ENCODE assay signal across 1 cellular context in the genomic region with DNA sequence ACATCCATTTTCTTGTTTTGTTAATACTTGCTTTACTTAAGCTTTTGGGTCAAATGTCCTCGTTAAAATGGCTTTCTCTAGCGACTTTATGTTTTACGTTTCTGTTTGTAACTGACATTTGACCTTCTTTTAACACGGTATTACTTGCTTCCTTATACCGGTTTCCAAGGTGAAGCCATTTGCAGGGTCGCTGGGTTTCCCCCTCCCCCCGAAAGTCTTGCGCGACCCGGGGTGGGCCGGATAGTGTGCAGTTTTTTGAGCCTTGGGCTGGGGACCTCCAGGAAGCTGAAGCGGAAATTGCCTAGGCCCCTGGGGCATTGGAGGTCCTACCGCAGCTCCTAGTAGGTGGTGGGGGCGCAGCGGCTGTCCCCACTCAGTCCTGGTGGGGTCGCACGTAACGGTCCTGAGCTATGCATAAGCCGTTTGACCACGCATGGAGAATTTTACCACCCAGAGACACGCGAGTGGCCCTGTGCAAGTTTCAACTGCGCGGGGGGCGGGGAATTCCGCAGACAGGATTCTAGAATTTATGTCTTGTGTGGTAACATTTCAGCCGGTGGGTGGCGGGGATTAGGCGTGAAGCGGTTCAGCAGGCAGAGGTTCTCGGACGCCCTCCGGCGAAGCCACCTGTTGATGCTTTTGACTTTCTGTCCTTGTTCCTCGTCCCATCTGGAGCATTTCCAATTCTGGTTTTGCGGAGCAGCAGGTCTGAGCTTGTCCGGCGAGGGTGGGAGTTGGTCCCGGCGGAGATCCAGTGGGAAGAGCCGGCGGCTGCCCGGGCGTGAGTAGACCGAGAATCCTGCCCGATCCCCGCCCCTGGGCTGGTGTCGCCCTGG.
TF ChIP-seq lines count a peak whose summit lies in the region.

No MANE protein-coding gene starts in this region.

TF ChIP-seq in HepG2, 621 proteins besides CTCF, POLR2A, EP300 and RAD21 (continued from another document and continues in another):
- TF ChIP-seq, protein P1, sequence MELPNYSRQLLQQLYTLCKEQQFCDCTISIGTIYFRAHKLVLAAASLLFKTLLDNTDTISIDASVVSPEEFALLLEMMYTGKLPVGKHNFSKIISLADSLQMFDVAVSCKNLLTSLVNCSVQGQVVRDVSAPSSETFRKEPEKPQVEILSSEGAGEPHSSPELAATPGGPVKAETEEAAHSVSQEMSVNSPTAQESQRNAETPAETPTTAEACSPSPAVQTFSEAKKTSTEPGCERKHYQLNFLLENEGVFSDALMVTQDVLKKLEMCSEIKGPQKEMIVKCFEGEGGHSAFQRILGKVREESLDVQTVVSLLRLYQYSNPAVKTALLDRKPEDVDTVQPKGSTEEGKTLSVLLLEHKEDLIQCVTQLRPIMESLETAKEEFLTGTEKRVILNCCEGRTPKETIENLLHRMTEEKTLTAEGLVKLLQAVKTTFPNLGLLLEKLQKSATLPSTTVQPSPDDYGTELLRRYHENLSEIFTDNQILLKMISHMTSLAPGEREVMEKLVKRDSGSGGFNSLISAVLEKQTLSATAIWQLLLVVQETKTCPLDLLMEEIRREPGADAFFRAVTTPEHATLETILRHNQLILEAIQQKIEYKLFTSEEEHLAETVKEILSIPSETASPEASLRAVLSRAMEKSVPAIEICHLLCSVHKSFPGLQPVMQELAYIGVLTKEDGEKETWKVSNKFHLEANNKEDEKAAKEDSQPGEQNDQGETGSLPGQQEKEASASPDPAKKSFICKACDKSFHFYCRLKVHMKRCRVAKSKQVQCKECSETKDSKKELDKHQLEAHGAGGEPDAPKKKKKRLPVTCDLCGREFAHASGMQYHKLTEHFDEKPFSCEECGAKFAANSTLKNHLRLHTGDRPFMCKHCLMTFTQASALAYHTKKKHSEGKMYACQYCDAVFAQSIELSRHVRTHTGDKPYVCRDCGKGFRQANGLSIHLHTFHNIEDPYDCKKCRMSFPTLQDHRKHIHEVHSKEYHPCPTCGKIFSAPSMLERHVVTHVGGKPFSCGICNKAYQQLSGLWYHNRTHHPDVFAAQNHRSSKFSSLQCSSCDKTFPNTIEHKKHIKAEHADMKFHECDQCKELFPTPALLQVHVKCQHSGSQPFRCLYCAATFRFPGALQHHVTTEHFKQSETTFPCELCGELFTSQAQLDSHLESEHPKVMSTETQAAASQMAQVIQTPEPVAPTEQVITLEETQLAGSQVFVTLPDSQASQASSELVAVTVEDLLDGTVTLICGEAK (IDR thresholded peaks at IDR 0.05) = no peak
- TF ChIP-seq, protein P1 (CRISPR knock-in tag; IDR thresholded peaks at IDR 0.05) = no peak; the same call in 1 of the 2 replicates
- TF ChIP-seq ZNF724P (CRISPR knock-in tag; IDR thresholded peaks at IDR 0.05; ENCODE audit: borderline replicate concordance) (peak; percentile 28; the same call in 1 of the 2 replicates), MBD4 (IDR thresholded peaks at IDR 0.05; ENCODE audit: borderline replicate concordance, low read length) (no peak), ZC3H13 (CRISPR knock-in tag; IDR thresholded peaks at IDR 0.05) (peak; percentile 90), ZNF337 (CRISPR knock-in tag; IDR thresholded peaks at IDR 0.05; ENCODE audit: borderline replicate concordance, low read depth) (no peak), ELF1 (CRISPR knock-in tag; IDR thresholded peaks at IDR 0.05) (peak; percentile 73; the same call in 1 of the 2 replicates), HDAC6 (IDR thresholded peaks at IDR 0.05; ENCODE audit: low read depth, low read length) (no peak), ZNF143 (CRISPR knock-in tag; IDR thresholded peaks at IDR 0.05) (no peak), SMAD9 (CRISPR knock-in tag; IDR thresholded peaks at IDR 0.05) (0 out of 2 replicates have a peak, but pooled peaks have one; percentile 14), DNMT3B (CRISPR knock-in tag; conservative IDR thresholded peaks at IDR 0.05) (no peak), IKZF4 (CRISPR knock-in tag; IDR thresholded peaks at IDR 0.05; ENCODE audit: borderline replicate concordance, low read depth, not compliant biosample characterization) (no peak), ZNF652 (CRISPR knock-in tag; IDR thresholded peaks at IDR 0.05; ENCODE audit: borderline replicate concordance, low read depth) (no peak), NFKB2 (CRISPR knock-in tag; IDR thresholded peaks at IDR 0.05; ENCODE audit: borderline replicate concordance) (peak; percentile 83; the same call in 1 of the 2 replicates), ZSCAN30 (CRISPR knock-in tag; IDR thresholded peaks at IDR 0.05) (no peak), HNRNPK (IDR thresholded peaks at IDR 0.05; ENCODE audit: low read depth, low read length, poor library complexity, severe bottlenecking) (no peak), PAX8 (CRISPR knock-in tag; IDR thresholded peaks at IDR 0.05; ENCODE audit: borderline replicate concordance) (peak; percentile 92), ZNF850 (CRISPR knock-in tag; conservative IDR thresholded peaks at IDR 0.05) (no peak), EHMT2 (IDR thresholded peaks at IDR 0.05; ENCODE audit: borderline replicate concordance, low read depth, low read length) (no peak)
- TF ChIP-seq, protein P2, sequence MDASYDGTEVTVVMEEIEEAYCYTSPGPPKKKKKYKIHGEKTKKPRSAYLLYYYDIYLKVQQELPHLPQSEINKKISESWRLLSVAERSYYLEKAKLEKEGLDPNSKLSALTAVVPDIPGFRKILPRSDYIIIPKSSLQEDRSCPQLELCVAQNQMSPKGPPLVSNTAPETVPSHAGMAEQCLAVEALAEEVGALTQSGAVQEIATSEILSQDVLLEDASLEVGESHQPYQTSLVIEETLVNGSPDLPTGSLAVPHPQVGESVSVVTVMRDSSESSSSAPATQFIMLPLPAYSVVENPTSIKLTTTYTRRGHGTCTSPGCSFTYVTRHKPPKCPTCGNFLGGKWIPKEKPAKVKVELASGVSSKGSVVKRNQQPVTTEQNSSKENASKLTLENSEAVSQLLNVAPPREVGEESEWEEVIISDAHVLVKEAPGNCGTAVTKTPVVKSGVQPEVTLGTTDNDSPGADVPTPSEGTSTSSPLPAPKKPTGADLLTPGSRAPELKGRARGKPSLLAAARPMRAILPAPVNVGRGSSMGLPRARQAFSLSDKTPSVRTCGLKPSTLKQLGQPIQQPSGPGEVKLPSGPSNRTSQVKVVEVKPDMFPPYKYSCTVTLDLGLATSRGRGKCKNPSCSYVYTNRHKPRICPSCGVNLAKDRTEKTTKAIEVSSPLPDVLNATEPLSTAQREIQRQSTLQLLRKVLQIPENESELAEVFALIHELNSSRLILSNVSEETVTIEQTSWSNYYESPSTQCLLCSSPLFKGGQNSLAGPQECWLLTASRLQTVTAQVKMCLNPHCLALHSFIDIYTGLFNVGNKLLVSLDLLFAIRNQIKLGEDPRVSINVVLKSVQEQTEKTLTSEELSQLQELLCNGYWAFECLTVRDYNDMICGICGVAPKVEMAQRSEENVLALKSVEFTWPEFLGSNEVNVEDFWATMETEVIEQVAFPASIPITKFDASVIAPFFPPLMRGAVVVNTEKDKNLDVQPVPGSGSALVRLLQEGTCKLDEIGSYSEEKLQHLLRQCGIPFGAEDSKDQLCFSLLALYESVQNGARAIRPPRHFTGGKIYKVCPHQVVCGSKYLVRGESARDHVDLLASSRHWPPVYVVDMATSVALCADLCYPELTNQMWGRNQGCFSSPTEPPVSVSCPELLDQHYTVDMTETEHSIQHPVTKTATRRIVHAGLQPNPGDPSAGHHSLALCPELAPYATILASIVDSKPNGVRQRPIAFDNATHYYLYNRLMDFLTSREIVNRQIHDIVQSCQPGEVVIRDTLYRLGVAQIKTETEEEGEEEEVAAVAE (CRISPR knock-in tag; IDR thresholded peaks at IDR 0.05; ENCODE audit: borderline replicate concordance) = peak; percentile 47
- TF ChIP-seq, protein P3, sequence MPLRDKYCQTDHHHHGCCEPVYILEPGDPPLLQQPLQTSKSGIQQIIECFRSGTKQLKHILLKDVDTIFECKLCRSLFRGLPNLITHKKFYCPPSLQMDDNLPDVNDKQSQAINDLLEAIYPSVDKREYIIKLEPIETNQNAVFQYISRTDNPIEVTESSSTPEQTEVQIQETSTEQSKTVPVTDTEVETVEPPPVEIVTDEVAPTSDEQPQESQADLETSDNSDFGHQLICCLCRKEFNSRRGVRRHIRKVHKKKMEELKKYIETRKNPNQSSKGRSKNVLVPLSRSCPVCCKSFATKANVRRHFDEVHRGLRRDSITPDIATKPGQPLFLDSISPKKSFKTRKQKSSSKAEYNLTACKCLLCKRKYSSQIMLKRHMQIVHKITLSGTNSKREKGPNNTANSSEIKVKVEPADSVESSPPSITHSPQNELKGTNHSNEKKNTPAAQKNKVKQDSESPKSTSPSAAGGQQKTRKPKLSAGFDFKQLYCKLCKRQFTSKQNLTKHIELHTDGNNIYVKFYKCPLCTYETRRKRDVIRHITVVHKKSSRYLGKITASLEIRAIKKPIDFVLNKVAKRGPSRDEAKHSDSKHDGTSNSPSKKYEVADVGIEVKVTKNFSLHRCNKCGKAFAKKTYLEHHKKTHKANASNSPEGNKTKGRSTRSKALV (CRISPR knock-in tag; IDR thresholded peaks at IDR 0.05) = 0 out of 2 replicates have a peak, but pooled peaks have one; percentile 39
- TF ChIP-seq, protein P4, sequence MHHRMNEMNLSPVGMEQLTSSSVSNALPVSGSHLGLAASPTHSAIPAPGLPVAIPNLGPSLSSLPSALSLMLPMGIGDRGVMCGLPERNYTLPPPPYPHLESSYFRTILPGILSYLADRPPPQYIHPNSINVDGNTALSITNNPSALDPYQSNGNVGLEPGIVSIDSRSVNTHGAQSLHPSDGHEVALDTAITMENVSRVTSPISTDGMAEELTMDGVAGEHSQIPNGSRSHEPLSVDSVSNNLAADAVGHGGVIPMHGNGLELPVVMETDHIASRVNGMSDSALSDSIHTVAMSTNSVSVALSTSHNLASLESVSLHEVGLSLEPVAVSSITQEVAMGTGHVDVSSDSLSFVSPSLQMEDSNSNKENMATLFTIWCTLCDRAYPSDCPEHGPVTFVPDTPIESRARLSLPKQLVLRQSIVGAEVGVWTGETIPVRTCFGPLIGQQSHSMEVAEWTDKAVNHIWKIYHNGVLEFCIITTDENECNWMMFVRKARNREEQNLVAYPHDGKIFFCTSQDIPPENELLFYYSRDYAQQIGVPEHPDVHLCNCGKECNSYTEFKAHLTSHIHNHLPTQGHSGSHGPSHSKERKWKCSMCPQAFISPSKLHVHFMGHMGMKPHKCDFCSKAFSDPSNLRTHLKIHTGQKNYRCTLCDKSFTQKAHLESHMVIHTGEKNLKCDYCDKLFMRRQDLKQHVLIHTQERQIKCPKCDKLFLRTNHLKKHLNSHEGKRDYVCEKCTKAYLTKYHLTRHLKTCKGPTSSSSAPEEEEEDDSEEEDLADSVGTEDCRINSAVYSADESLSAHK (CRISPR knock-in tag; IDR thresholded peaks at IDR 0.05; ENCODE audit: borderline replicate concordance) = no peak
- TF ChIP-seq, protein P5, sequence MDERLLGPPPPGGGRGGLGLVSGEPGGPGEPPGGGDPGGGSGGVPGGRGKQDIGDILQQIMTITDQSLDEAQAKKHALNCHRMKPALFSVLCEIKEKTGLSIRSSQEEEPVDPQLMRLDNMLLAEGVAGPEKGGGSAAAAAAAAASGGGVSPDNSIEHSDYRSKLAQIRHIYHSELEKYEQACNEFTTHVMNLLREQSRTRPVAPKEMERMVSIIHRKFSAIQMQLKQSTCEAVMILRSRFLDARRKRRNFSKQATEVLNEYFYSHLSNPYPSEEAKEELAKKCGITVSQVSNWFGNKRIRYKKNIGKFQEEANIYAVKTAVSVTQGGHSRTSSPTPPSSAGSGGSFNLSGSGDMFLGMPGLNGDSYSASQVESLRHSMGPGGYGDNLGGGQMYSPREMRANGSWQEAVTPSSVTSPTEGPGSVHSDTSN (CRISPR knock-in tag; IDR thresholded peaks at IDR 0.05) = no peak
- TF ChIP-seq, protein P6, sequence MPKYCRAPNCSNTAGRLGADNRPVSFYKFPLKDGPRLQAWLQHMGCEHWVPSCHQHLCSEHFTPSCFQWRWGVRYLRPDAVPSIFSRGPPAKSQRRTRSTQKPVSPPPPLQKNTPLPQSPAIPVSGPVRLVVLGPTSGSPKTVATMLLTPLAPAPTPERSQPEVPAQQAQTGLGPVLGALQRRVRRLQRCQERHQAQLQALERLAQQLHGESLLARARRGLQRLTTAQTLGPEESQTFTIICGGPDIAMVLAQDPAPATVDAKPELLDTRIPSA (CRISPR knock-in tag; IDR thresholded peaks at IDR 0.05; ENCODE audit: borderline replicate concordance) = no peak
